ENCODE assay signal across 8 cellular contexts in the genomic region with DNA sequence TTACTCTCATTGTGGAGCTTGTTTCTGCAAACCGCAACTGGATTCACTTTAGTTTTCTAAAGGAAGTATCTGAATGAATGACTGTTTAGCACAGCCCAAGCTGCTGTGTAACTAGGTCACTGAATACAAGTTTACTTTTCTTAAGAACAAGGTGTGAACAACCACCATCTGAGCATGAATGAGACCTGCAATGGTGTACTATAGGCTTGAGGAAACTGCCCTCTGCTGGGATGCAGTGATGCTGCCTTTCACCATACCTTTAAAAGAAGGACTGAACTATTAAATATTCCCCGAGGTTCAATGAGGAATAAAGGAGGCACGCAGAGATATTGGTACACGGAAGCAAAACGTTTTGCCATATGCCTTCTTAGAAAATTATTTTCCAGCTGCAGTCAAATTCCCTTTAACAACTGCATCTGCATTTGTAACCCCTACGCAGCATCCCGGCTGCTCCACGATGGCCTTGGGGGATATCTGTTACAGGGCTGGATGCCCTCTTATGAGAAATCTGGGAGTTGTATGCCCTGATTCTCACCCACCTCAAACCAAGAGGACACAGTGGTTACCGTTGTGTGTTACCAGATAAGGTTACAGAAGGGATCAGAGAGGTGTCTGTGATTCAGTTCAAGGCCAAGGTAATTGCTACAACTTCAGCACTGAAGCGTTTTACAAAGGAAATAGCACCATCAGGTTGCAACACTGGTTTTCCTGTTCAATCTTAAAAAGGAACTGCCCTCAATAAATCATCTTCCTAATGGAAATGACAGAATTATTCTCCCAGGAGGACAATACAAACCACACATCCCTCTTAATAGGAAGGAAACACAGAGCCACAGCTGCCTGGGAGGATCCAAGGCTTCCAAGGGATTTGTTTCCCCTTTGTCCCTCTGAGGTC.
A peak's percentile ranks its signal among the peaks of the same experiment; 100 is the strongest.
DNase-seq lines count a peak whose midpoint lies in the region; ATAC-seq, FAIRE-seq and TF ChIP-seq lines count a peak whose summit lies in the region.

No MANE protein-coding gene starts in this region.

- H4K20me1 ChIP-seq in astrocyte (ENCODE audit: insufficient read depth, low read length), result no peaks in the 10 kb centered on the region

- H3K4me1 ChIP-seq in BE2C (peaks cover 22% of the 10 kb centered on the region), astrocyte (ENCODE audit: insufficient read depth, low read length) (no peaks in the 10 kb centered on the region), prostate gland (replicated peaks) (no peaks in the 10 kb centered on the region)

- H3K9me3 ChIP-seq in BE2C (no peaks in the 10 kb centered on the region), astrocyte (ENCODE audit: insufficient read depth, low read depth, low read length) (no peaks in the 10 kb centered on the region), prostate gland (no peaks in the 10 kb centered on the region)

- H3K4me2 ChIP-seq in astrocyte (ENCODE audit: low read length), result no peak overlapping the region

- H2AFZ ChIP-seq in astrocyte (ENCODE audit: low read depth, low read length), result no peak overlapping the region

- no peaks in the 10 kb centered on the region for H3K27me3 Mint-ChIP-seq in astrocyte (ENCODE audit: low read depth, unreplicated experiment)

- TF ChIP-seq CTCF in BE2C (IDR thresholded peaks at IDR 0.05; ENCODE audit: low read depth, low read length) (peak; percentile 82), HFF-Myc (IDR thresholded peaks at IDR 0.05; ENCODE audit: low read depth, low read length, missing control alignments) (peak; percentile 71), astrocyte (IDR thresholded peaks at IDR 0.05; ENCODE audit: insufficient read depth, low read depth, low read length) (peak; percentile 29), prostate gland (IDR thresholded peaks at IDR 0.05) (no peak)

- peak overlapping the region; percentile 46 for H3K4me3 ChIP-seq in BE2C (ENCODE audit: low read depth, low read length)
- no peak overlapping the region for H3K4me3 ChIP-seq in HFF-Myc (replicated peaks; ENCODE audit: low read depth, low read length)
- H3K4me3 ChIP-seq in astrocyte (ENCODE audit: insufficient read depth, low read depth, low read length), result no peak overlapping the region
- H3K4me3 ChIP-seq in prostate gland, result no peak overlapping the region

- peaks cover 2% of the 10 kb centered on the region for H3K4me1 Mint-ChIP-seq in astrocyte (ENCODE audit: low read depth, unreplicated experiment)

- no peaks in the 10 kb centered on the region for H3K79me2 ChIP-seq in astrocyte (ENCODE audit: insufficient read depth, low read length)

- intact Hi-C loops in prostate gland (cut with DNase I), result no loop called here

- DNase-seq in BE2C (peak; percentile 67), HFF-Myc (ENCODE audit: extremely low read depth, low read depth) (peak; percentile 74), astrocyte (ENCODE audit: low read depth) (no peak), left kidney (ENCODE audit: low read depth, low spot score) (peak; percentile 56), activated gamma-delta T cell (lab: John Stamatoyannopoulos, UW) (no peak), prostate gland (ENCODE audit: low spot score) (no peak), glomerular visceral epithelial cell (ENCODE audit: extremely low spot score) (no peak)

- TF ChIP-seq POLR2A in prostate gland (IDR thresholded peaks at IDR 0.05), result no peak

- H3K36me3 ChIP-seq in BE2C (no peaks in the 10 kb centered on the region), astrocyte (ENCODE audit: insufficient read depth, low read length) (no peaks in the 10 kb centered on the region), prostate gland (no peaks in the 10 kb centered on the region)

- H3K27ac ChIP-seq in astrocyte (ENCODE audit: low read depth, low read length) (no peak overlapping the region), prostate gland (no peak overlapping the region)

- no peak for ATAC-seq in HG03175 (IDR thresholded peaks at IDR 0.05; ENCODE audit: unreplicated experiment)

- H3K27me3 ChIP-seq in BE2C, result no peaks in the 10 kb centered on the region
- H3K27me3 ChIP-seq in astrocyte (ENCODE audit: insufficient read depth, low read length), result no peaks in the 10 kb centered on the region
- no peaks in the 10 kb centered on the region for H3K27me3 ChIP-seq in prostate gland (replicated peaks; ENCODE audit: insufficient read depth)

- H3K9ac ChIP-seq in astrocyte (ENCODE audit: low read length), result no peak overlapping the region

- peak; percentile 56 for FAIRE-seq in astrocyte (lab: Jason Lieb, UNC)

- H3K4me3 Mint-ChIP-seq in astrocyte (ENCODE audit: unreplicated experiment), result no peak overlapping the region

- no peaks in the 10 kb centered on the region for H3K36me3 Mint-ChIP-seq in astrocyte (ENCODE audit: low read depth, unreplicated experiment)

- 59% methylated on average over 10 of the region's 10 CpGs for WGBS in prostate gland

- H3K27ac Mint-ChIP-seq in astrocyte (ENCODE audit: unreplicated experiment), result no peak overlapping the region

- no peaks in the 10 kb centered on the region for H3K9me3 Mint-ChIP-seq in astrocyte (ENCODE audit: unreplicated experiment)

Comparison
In these comparisons a context has a peak if more than half of its experiments do, and no peak if none do; other contexts are left out.
1. DNase-seq: peak in BE2C (single experiment), HFF-Myc (single experiment) and left kidney (single experiment); none in astrocyte (single experiment), activated gamma-delta T cell (single experiment), prostate gland (single experiment) and glomerular visceral epithelial cell (single experiment).
2. CTCF ChIP-seq: peak in BE2C (single experiment), HFF-Myc (single experiment) and astrocyte (single experiment); none in prostate gland (0 of 4).